Comparison of ENCODE assay signal across 15 cellular contexts in the genomic region with DNA sequence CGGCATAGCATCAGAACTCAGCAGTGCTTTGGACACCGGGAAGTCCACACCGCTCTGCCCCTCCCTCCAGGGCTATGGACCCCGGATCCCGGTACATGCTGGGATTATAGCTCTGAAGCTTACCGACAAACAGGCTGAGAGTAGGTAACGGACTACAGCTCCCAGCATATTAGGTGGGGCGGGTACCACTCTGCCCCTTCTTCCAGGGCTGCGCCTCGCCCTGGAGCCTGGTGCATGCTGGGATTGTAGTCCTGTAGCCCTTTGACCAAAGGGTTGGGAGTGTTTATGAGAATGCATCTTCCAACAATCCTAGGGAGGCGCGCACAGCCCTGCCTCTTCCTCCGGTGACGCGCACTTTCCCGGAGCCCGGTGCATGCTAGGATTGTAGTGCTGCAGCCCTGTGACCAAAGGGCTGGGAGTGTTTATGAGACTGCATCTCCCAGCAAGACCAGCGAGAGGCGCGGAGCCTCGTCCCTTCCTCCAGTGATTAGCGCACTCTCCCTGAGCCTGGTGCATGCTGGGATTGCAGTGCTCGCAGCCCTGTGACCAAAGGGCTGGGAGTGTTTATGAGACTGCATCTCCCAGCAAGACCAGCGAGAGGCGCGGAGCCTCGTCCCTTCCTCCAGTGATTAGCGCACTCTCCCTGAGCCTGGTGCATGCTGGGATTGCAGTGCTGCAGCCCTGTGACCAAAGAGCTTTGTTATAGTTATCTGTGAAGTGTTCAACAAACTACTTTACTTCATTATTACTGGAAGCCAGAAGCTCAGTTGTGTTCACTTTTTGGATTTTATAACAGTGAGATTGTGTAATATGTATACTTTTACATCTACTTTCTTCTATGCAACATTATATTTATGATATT. TPM values are rescaled to one million over a fixed set of nuclear protein-coding genes. Genes with fewer than 3 reads are reported as not detected.
A peak's percentile ranks its signal among the peaks of the same experiment; 100 is the strongest.
DNase-seq lines count a peak whose midpoint lies in the region; ATAC-seq, FAIRE-seq and TF ChIP-seq lines count a peak whose summit lies in the region.
"Not testable (repeated sequence)": the region's sequence is repeated elsewhere in the genome, so short reads cannot be mapped to it uniquely, and the experiment has no call there.
"Had no signal": no experiment of that assay in that cellular context is flagged by ENCODE, and none has a peak within 500 bp of the region (broad histone marks: within the 10 kb centered on the region; RNA-seq: fewer than 3 reads in every experiment).

No MANE protein-coding gene starts in this region.

- H3K4me3 Mint-ChIP-seq in natural killer cell = not testable (repeated sequence)

- peak overlapping the region; percentile 82 for H2AFZ ChIP-seq in GM23248

- H3K9ac ChIP-seq in GM23248 = not testable (repeated sequence)

- not testable (repeated sequence) for H3K27me3 ChIP-seq in A673 (replicated peaks; ENCODE audit: insufficient read depth, low read depth, low read length, poor library complexity); GM23248 (replicated peaks; ENCODE audit: insufficient read depth)

- WGBS in GM23248 (ENCODE audit: low coverage in 1 of 2, low lambda C conversion rate in 2 of 2, missing lambda C conversion rate in 2 of 2), 2 experiments = 2 to 4% methylated on average over 3 to 4 of the region's 28 CpGs

- not testable (repeated sequence) for H3K36me3 ChIP-seq in A673 (ENCODE audit: insufficient read depth, low read length, poor library complexity, severe bottlenecking); GM23248 (ENCODE audit: low read depth)

- BruUV-seq in A673 (replicated peaks; lab: Mats Ljungman, UMichigan) = not testable (repeated sequence)

- H4K20me1 ChIP-seq in GM23248 (ENCODE audit: insufficient read depth) = not testable (repeated sequence)

- H3K27ac Mint-ChIP-seq in natural killer cell = not testable (repeated sequence)

- DNase-seq in A673 (ENCODE audit: low spot score); GM23248; RCC 7860 (ENCODE audit: low spot score); natural killer cell: not testable (repeated sequence)
- DNase-seq in Right ventricle myocardium superior = peak; percentile 35

- not testable (repeated sequence) for H3K9me2 ChIP-seq in GM23248 (ENCODE audit: insufficient read depth)

- not testable (repeated sequence) for H3K9me3 ChIP-seq in A673 (ENCODE audit: low read depth, low read length, poor library complexity, severe bottlenecking); GM23248 (ENCODE audit: low read depth)

- not testable (repeated sequence) for H3K27ac ChIP-seq in A673 (ENCODE audit: low read depth, low read length, poor library complexity, severe bottlenecking); GM23248

- H3K4me3 ChIP-seq in A673 (ENCODE audit: low read depth, low read length, poor library complexity, severe bottlenecking) (peak overlapping the region; percentile 28), GM23248 (peak overlapping the region; percentile 62)

- TF ChIP-seq CTCF in A673 (conservative IDR thresholded peaks at IDR 0.05; ENCODE audit: low read depth, low read length); natural killer cell (IDR thresholded peaks at IDR 0.05): not testable (repeated sequence)

- not testable (repeated sequence) for TF ChIP-seq POLR2A in GM18505 (IDR thresholded peaks at IDR 0.05; ENCODE audit: borderline replicate concordance, extremely low read depth, insufficient read depth, insufficient read length)

- not testable (repeated sequence) for H3F3A ChIP-seq in GM23248 (ENCODE audit: insufficient read depth)

- peak overlapping the region; percentile 65 for H3K4me2 ChIP-seq in GM23248 (ENCODE audit: unreplicated experiment)

- not testable (repeated sequence) for H3K79me2 ChIP-seq in GM23248 (ENCODE audit: insufficient read depth)

- peak; percentile 68 for ATAC-seq in GM18505 (IDR thresholded peaks at IDR 0.05; ENCODE audit: unreplicated experiment)
- not testable (repeated sequence) for ATAC-seq in Right ventricle myocardium superior (ENCODE audit: poor library complexity)
- peak in 2 of 3 donors; percentile 30 to 34 for ATAC-seq in natural killer cell

- POLR2A ChIA-PET in A673 (lab: Charles Lee; ENCODE audit: low non-redundant PET) = not testable (repeated sequence)

- H3K36me3 Mint-ChIP-seq in natural killer cell = not testable (repeated sequence)

- not testable (repeated sequence) for H3K4me1 ChIP-seq in A673 (ENCODE audit: insufficient read depth, low read length, poor library complexity, severe bottlenecking); GM23248 (ENCODE audit: insufficient read depth)

- not testable (repeated sequence) for H3K9me3 Mint-ChIP-seq in natural killer cell

- intact Hi-C loops in A673 (cut with micrococcal nuclease; ENCODE audit: unreplicated experiment); Right ventricle myocardium superior (cut with DNase I); natural killer cell (cut with micrococcal nuclease): not testable (repeated sequence)

- in situ Hi-C loops in GM23248 (cut with MboI) = not testable (repeated sequence)

- CTCF ChIA-PET in A673 (lab: Charles Lee) = not testable (repeated sequence)

- H3K4me1 Mint-ChIP-seq in natural killer cell = not testable (repeated sequence)

- not testable (repeated sequence) for H3K27me3 Mint-ChIP-seq in natural killer cell (ENCODE audit: low read depth in 2 of 2)

- peak; percentile 55 for FAIRE-seq in RCC 7860 (lab: Jason Lieb, UNC)
- FAIRE-seq in colon (lab: Jason Lieb, UNC) = peak; percentile 87

RNA-seq across cellular contexts. Expression of gene DBET, which starts 14.7 kb away (rescaled TPM):
- 0.09 TPM in 1 of 2 replicates, not detected in the other for total RNA-seq in A673 (2021)
- not detected in 2 replicates for total RNA-seq in GM23248 (2014; rRNA removed; shearing (Covaris generic))
- not detected in 2 replicates for polyA plus RNA-seq in GM23248 (2016; fragmentation: Nextera tagmentation; extraction: Ambion mirVana)
- total RNA-seq in Right ventricle myocardium superior = not detected
- total RNA-seq in natural killer cell = not detected
- total RNA-seq: A172; Caco-2; CD8-positive, alpha-beta memory T cell; Daoy; GM12878; H7; HT-29 had no signal
- polyA plus RNA-seq: CD8-positive, alpha-beta memory T cell; GM12878; IgD-negative memory B cell had no signal

RNA-seq across cellular contexts. Expression of gene FRG2, which starts 22.6 kb away (rescaled TPM):
- total RNA-seq in A673 (2021) (67.1 and 79.1 TPM in 2 replicates), Right ventricle myocardium superior (not detected), natural killer cell (not detected)
- total RNA-seq in GM23248 (2014; rRNA removed; shearing (Covaris generic)) = not detected in 2 replicates
- 0.14 TPM in 1 of 2 replicates, not detected in the other for polyA plus RNA-seq in GM23248 (2016; fragmentation: Nextera tagmentation; extraction: Ambion mirVana)
- total RNA-seq: A172, GM12878, H7, HT-29 had no signal
- polyA plus RNA-seq: CD8-positive, alpha-beta memory T cell; IgD-negative memory B cell had no signal

Comparison
In these comparisons a context has a peak if more than half of its experiments do, and no peak if none do; other contexts are left out.
1. RNA of gene FRG2, which starts 22.6 kb away (total RNA-seq): 67.1 to 79.1 TPM in A673; not detected in GM23248, not detected in Right ventricle myocardium superior (single experiment) and not detected in natural killer cell; every median in the first group is over 10 times any median in the second.